Comparison of ENCODE assay signal across 9 cellular contexts in genomic region chr5:79255786-79256557, GRCh38. TPM values are rescaled to one million over a fixed set of nuclear protein-coding genes. Genes with fewer than 3 reads are reported as not detected.
DNase-seq lines count a peak whose midpoint lies in the region; ATAC-seq, FAIRE-seq and TF ChIP-seq lines count a peak whose summit lies in the region.
"Had no signal": no experiment of that assay in that cellular context is flagged by ENCODE, and none has a peak within 500 bp of the region (broad histone marks: within the 10 kb centered on the region; RNA-seq: fewer than 3 reads in every experiment).

No MANE protein-coding gene starts in this region.

- no peaks in the 10 kb centered on the region for H3K36me3 ChIP-seq in SU-DHL-6 (ENCODE audit: low read length)
- H3K36me3 ChIP-seq: thoracic aorta had no signal

- no peaks in the 10 kb centered on the region for H3K27me3 ChIP-seq in SU-DHL-6 (ENCODE audit: low read length)

- peak; percentile 70 for ATAC-seq in HG02678 (IDR thresholded peaks at IDR 0.05; ENCODE audit: unreplicated experiment)
- ATAC-seq in HG03521 (IDR thresholded peaks at IDR 0.05; ENCODE audit: unreplicated experiment), result no peak

- H3K4me2 ChIP-seq in SU-DHL-6 (ENCODE audit: low read depth, low read length, poor library complexity, severe bottlenecking), result no peak overlapping the region

- in situ Hi-C loops in ACHN (cut with HindIII; ENCODE audit: low pct_ligation_motif_present, low pct_unique_long_range_greater_than_20kb, low sequenced_read_pairs), result no loop called here

- H3F3A ChIP-seq in SU-DHL-6 (ENCODE audit: insufficient read depth), result no peaks in the 10 kb centered on the region

- H3K9me2 ChIP-seq in SU-DHL-6 (replicated peaks; ENCODE audit: insufficient read depth, low read length), result no peaks in the 10 kb centered on the region

- no peaks in the 10 kb centered on the region for H3K79me2 ChIP-seq in SU-DHL-6 (ENCODE audit: insufficient read depth, low read length)

- H3K4me3 ChIP-seq in SU-DHL-6 (ENCODE audit: insufficient read depth, low read length, poor library complexity, severe bottlenecking), result no peak overlapping the region
- H3K4me3 ChIP-seq: thoracic aorta had no signal

- DNase-seq in ACHN (peak; percentile 46), iPS-NIHi11 (ENCODE audit: low spot score) (peak; percentile 63), posterior vena cava (ENCODE audit: low spot score) (no peak), epidermal melanocyte (ENCODE audit: insufficient read length, low spot score) (no peak)

- H3K9me3 ChIP-seq in SU-DHL-6 (ENCODE audit: insufficient read depth, low read length), result no peaks in the 10 kb centered on the region
- H3K9me3 ChIP-seq: thoracic aorta had no signal

- TF ChIP-seq CTCF in SU-DHL-6 (IDR thresholded peaks at IDR 0.05; ENCODE audit: insufficient read depth, low read length, poor library complexity, severe bottlenecking), result peak; percentile 80

- no peak overlapping the region for H3K9ac ChIP-seq in SU-DHL-6 (ENCODE audit: low read length)

- intact Hi-C loops in posterior vena cava (cut with DNase I), result no loop called here

- no peak overlapping the region for H3K27ac ChIP-seq in SU-DHL-6 (ENCODE audit: low read depth, low read length)
- H3K27ac ChIP-seq: thoracic aorta had no signal

- peak; percentile 54 for FAIRE-seq in G401.6 (lab: Jason Lieb, UNC)

- no peaks in the 10 kb centered on the region for H4K20me1 ChIP-seq in SU-DHL-6 (ENCODE audit: low read depth, low read length)

- no peak overlapping the region for H2AFZ ChIP-seq in SU-DHL-6 (ENCODE audit: low read depth, low read length, severe bottlenecking)

RNA-seq across cellular contexts. Expression of gene JMY, which starts 20.0 kb away (rescaled TPM):
- 10 to 100 TPM; 13.9 to 15.5 TPM for total RNA-seq in posterior vena cava

Comparison
In these comparisons a context has a peak if more than half of its experiments do, and no peak if none do; other contexts are left out.
1. DNase-seq: peak in ACHN (single experiment) and iPS-NIHi11 (single experiment); none in posterior vena cava (single experiment) and epidermal melanocyte (single experiment).